In genomic region chr11:93775289-93775688, GRCh38 we compare ENCODE assay signal across 13 cellular contexts. TPM values are rescaled to one million over a fixed set of nuclear protein-coding genes. Genes with fewer than 3 reads are reported as not detected.
DNase-seq lines count a peak whose midpoint lies in the region; ATAC-seq, FAIRE-seq and TF ChIP-seq lines count a peak whose summit lies in the region.
"Had no signal": no experiment of that assay in that cellular context is flagged by ENCODE, and none has a peak within 500 bp of the region (broad histone marks: within the 10 kb centered on the region; RNA-seq: fewer than 3 reads in every experiment).

No MANE protein-coding gene starts in this region.

- no peaks in the 10 kb centered on the region for H3K4me1 ChIP-seq in H9 (ENCODE audit: insufficient read depth, low read length)

- H3K36me3 Mint-ChIP-seq in H9 (ENCODE audit: insufficient read depth in 1 of 3, low read depth in 3 of 3): peaks cover 4 to 7% (median 6%) of the 10 kb centered on the region in 3 experiments; a peak in 4 of 7 replicates

- H4K8ac ChIP-seq in H9 (replicated peaks; ENCODE audit: insufficient read length, low read depth, low read length): no peak overlapping the region

- H3K9me3 Mint-ChIP-seq in H9: peaks cover 0 to 2% of the 10 kb centered on the region in 2 experiments; a peak in 1 of 5 replicates

- no peak overlapping the region; a peak in 1 of 5 replicates for H3K4me3 Mint-ChIP-seq in H9
- H3K4me3 Mint-ChIP-seq: naive thymus-derived CD4-positive, alpha-beta T cell had no signal

- H3K36me3 ChIP-seq in WERI-Rb-1: no peaks in the 10 kb centered on the region
- H3K36me3 ChIP-seq: heart left ventricle, thoracic aorta had no signal

- H3K27ac Mint-ChIP-seq in H9: no peak overlapping the region; a peak in 1 of 7 replicates
- H3K27ac Mint-ChIP-seq: naive thymus-derived CD4-positive, alpha-beta T cell had no signal

- no peak for FAIRE-seq in D721Med (lab: Jason Lieb, UNC)

- H2BK5ac ChIP-seq in H9 (ENCODE audit: insufficient read length, low read length): no peak overlapping the region

- no peak overlapping the region for H2AK5ac ChIP-seq in H9 (ENCODE audit: insufficient read length, low read length)

- no peak overlapping the region for H2BK120ac ChIP-seq in H9 (ENCODE audit: low read depth, low read length, poor library complexity, severe bottlenecking)

- H2AFZ ChIP-seq in H9 (ENCODE audit: low read length): no peak overlapping the region

- peaks cover 0 to 6% of the 10 kb centered on the region in 2 experiments; a peak in 3 of 4 replicates for H3K4me1 Mint-ChIP-seq in H9

- no peak overlapping the region for H2BK15ac ChIP-seq in H9 (ENCODE audit: low read depth, low read length)

- H3K4me3 ChIP-seq in WERI-Rb-1 (ENCODE audit: low read depth, low read length): no peak overlapping the region
- H3K4me3 ChIP-seq: heart left ventricle, thoracic aorta had no signal

- TF ChIP-seq CTCF in D721Med (IDR thresholded peaks at IDR 0.05; ENCODE audit: insufficient read depth, missing control alignments) (peak; percentile 21), H9 (conservative IDR thresholded peaks at IDR 0.05) (peak; percentile 72), WERI-Rb-1 (IDR thresholded peaks at IDR 0.05; ENCODE audit: low read depth, low read length) (peak; percentile 35)

- no peak overlapping the region for H3K27ac ChIP-seq in H9 (ENCODE audit: insufficient read length, low read depth, low read length)
- no peak overlapping the region for H3K27ac ChIP-seq in WERI-Rb-1
- H3K27ac ChIP-seq: heart left ventricle, thoracic aorta had no signal

- no peaks in the 10 kb centered on the region for H4K20me1 ChIP-seq in H9 (ENCODE audit: control insufficient read depth, insufficient read depth, insufficient read length)

- no peak for ATAC-seq in left colon
- ATAC-seq in GM18870 (IDR thresholded peaks at IDR 0.05; ENCODE audit: unreplicated experiment): no peak
- ATAC-seq: heart left ventricle; naive thymus-derived CD4-positive, alpha-beta T cell; Right ventricle myocardium inferior had no signal

- H3K79me1 ChIP-seq in H9 (ENCODE audit: insufficient read depth, low read depth, low read length, poor library complexity, severe bottlenecking): no peaks in the 10 kb centered on the region

- no peaks in the 10 kb centered on the region for H3K79me2 ChIP-seq in H9 (ENCODE audit: insufficient read depth, low read length)

- H3K18ac ChIP-seq in H9 (ENCODE audit: insufficient read length, low read depth, low read length): no peak overlapping the region

- no peak overlapping the region for H4K91ac ChIP-seq in H9 (ENCODE audit: insufficient read length, low read depth, low read length)

- DNase-seq in D721Med (ENCODE audit: insufficient read length, low spot score) (no peak), H9 (peak; percentile 43), WERI-Rb-1 (peak; percentile 19), left kidney (ENCODE audit: low read depth, low spot score) (peak; percentile 26), left colon (no peak)
- DNase-seq in activated CD8-positive, alpha-beta memory T cell treated with anti-CD3 and anti-CD28 coated beads, Interleukin-2, amount 50 U/mL, for 4 hours: no peak
- DNase-seq: caudate nucleus; heart left ventricle; naive thymus-derived CD4-positive, alpha-beta T cell; NCI-H146 had no signal

- no peak overlapping the region for H3K23ac ChIP-seq in H9 (ENCODE audit: insufficient read length, low read depth, low read length)

- H3K27me3 ChIP-seq in H9 (ENCODE audit: insufficient read depth, low read length) (no peaks in the 10 kb centered on the region; the same call in 1 of the 2 replicates), WERI-Rb-1 (ENCODE audit: insufficient read depth, low read depth, severe bottlenecking) (no peaks in the 10 kb centered on the region)
- H3K27me3 ChIP-seq: heart left ventricle had no signal

- no peak overlapping the region for H3T11ph ChIP-seq in H9 (ENCODE audit: low read length)

- H3K9ac ChIP-seq in H9 (ENCODE audit: extremely low read depth, insufficient read length, low read length): no peak overlapping the region

- intact Hi-C loops in left colon (cut with DNase I, micrococcal nuclease): no loop called here

- H3K4ac ChIP-seq in H9 (ENCODE audit: low read depth, low read length): no peak overlapping the region

- no peak overlapping the region for H3K14ac ChIP-seq in H9 (ENCODE audit: insufficient read depth, low read length)

- H3K27me3 Mint-ChIP-seq in H9 (ENCODE audit: low read depth): no peaks in the 10 kb centered on the region
- H3K27me3 Mint-ChIP-seq: naive thymus-derived CD4-positive, alpha-beta T cell had no signal

- no peak overlapping the region for H2BK20ac ChIP-seq in H9 (ENCODE audit: low read depth, low read length, poor library complexity, severe bottlenecking)

- H3K9me3 ChIP-seq in H9 (ENCODE audit: control insufficient read depth, low read depth, low read length) (no peaks in the 10 kb centered on the region), WERI-Rb-1 (ENCODE audit: severe bottlenecking) (no peaks in the 10 kb centered on the region)
- H3K9me3 ChIP-seq: heart left ventricle, thoracic aorta had no signal

- WGBS in H9 (ENCODE audit: extremely low coverage, insufficient read length, low lambda C conversion rate): no CpG with 5 or more reads among the region's 2 CpGs

- H3K56ac ChIP-seq in H9 (ENCODE audit: insufficient read length, low read depth, low read length): no peak overlapping the region

- H4K5ac ChIP-seq in H9 (ENCODE audit: insufficient read length, low read depth, low read length): no peak overlapping the region

- no peak overlapping the region for H3K4me2 ChIP-seq in H9 (ENCODE audit: insufficient read depth, insufficient read length, low read length)

- no peaks in the 10 kb centered on the region for H3K23me2 ChIP-seq in H9 (ENCODE audit: insufficient read length, low read depth, low read length, poor library complexity, severe bottlenecking)

- H2BK12ac ChIP-seq in H9 (ENCODE audit: insufficient read length, low read depth, low read length): no peak overlapping the region

RNA-seq across cellular contexts. Expression of gene MED17, which starts 8.8 kb away (rescaled TPM):
- total RNA-seq in H9 (2021) (38.3 and 43.3 TPM in 2 replicates), left colon (10 to 100 TPM; 22.6 to 25.6 TPM)

RNA-seq across cellular contexts. Expression of gene C11orf54, which starts 33.8 kb away (rescaled TPM):
- total RNA-seq in H9 (2021) (16.1 and 18.0 TPM in 2 replicates), left colon (10 to 100 TPM; 52.7 to 61.4 TPM)

RNA-seq across cellular contexts. Expression of gene TAF1D, which starts 34.0 kb away (rescaled TPM):
- 258 and 272 TPM in 2 replicates for total RNA-seq in H9 (2021)
- 10 to 100 TPM; 71.5 to 80.6 TPM for total RNA-seq in left colon

Comparison
In these comparisons a context has a peak if more than half of its experiments do, and no peak if none do; other contexts are left out.
1. DNase-seq: peak in H9 (single experiment), WERI-Rb-1 (single experiment) and left kidney (single experiment); none in D721Med (single experiment), activated CD8-positive, alpha-beta memory T cell treated with anti-CD3 and anti-CD28 coated beads, Interleukin-2, amount 50 U/mL, for 4 hours (single experiment) and left colon (0 of 2).
2. CTCF ChIP-seq: peak in every context shown above with its lines; median percentile 72 in H9; 35 in WERI-Rb-1; 21 in D721Med.